In genomic region chr17:29219378-29220047, GRCh38 we compare ENCODE assay signal across 8 cellular contexts. TPM values are rescaled to one million over a fixed set of nuclear protein-coding genes. Genes with fewer than 3 reads are reported as not detected.
DNase-seq lines count a peak whose midpoint lies in the region; ATAC-seq, FAIRE-seq and TF ChIP-seq lines count a peak whose summit lies in the region.

No MANE protein-coding gene starts in this region.

- H3K36me3 ChIP-seq in IMR-90 (ENCODE audit: control insufficient read depth, insufficient read depth, low read length): no peaks in the 10 kb centered on the region

- no peak overlapping the region for H2AK9ac ChIP-seq in IMR-90 (replicated peaks; ENCODE audit: low read depth, low read length, poor library complexity)

- H4K20me1 ChIP-seq in IMR-90 (ENCODE audit: insufficient read depth, low read length): no peaks in the 10 kb centered on the region

- no peak overlapping the region for H2BK120ac ChIP-seq in IMR-90 (ENCODE audit: low read depth, low read length)

- H3K9me3 Mint-ChIP-seq in neural crest cell: no peaks in the 10 kb centered on the region
- H3K9me3 Mint-ChIP-seq in stimulated activated naive CD8-positive, alpha-beta T cell treated with anti-CD3 and anti-CD28 coated beads, Interleukin-15, amount 100 ng/mL, for 72 hours: no peaks in the 10 kb centered on the region

- no peak overlapping the region for H4K5ac ChIP-seq in IMR-90 (ENCODE audit: low read depth, low read length)

- peak; percentile 38 for FAIRE-seq in RCC 7860 (lab: Jason Lieb, UNC)

- no peaks in the 10 kb centered on the region; the same call in 1 of the 2 replicates for H3K4me1 ChIP-seq in IMR-90 (ENCODE audit: control insufficient read depth, insufficient read depth, low read length)

- no peak overlapping the region; the same call in 1 of the 2 replicates for H2BK20ac ChIP-seq in IMR-90 (ENCODE audit: low read depth, low read length)

- no peak overlapping the region for H3K4me3 Mint-ChIP-seq in neural crest cell
- no peak overlapping the region for H3K4me3 Mint-ChIP-seq in stimulated activated naive CD8-positive, alpha-beta T cell treated with anti-CD3 and anti-CD28 coated beads, Interleukin-15, amount 100 ng/mL, for 72 hours

- no peak overlapping the region for H3K27ac ChIP-seq in IMR-90 (ENCODE audit: insufficient read depth, low read length)

- TF ChIP-seq RAD21 in IMR-90 (IDR thresholded peaks at IDR 0.05; ENCODE audit: low read length): peak; percentile 76

- peaks cover 3% of the 10 kb centered on the region; the same call in 1 of the 2 replicates for H3K9me1 ChIP-seq in IMR-90 (ENCODE audit: insufficient read depth, low read length)

- no peaks in the 10 kb centered on the region for H3K27me3 Mint-ChIP-seq in neural crest cell (ENCODE audit: low read depth)
- no peaks in the 10 kb centered on the region for H3K27me3 Mint-ChIP-seq in stimulated activated naive CD8-positive, alpha-beta T cell treated with anti-CD3 and anti-CD28 coated beads, Interleukin-15, amount 100 ng/mL, for 72 hours

- DNase-seq in GF-D8 (lab: John Stamatoyannopoulos, UW) (peak; percentile 32), IMR-90 (peak; percentile 83), RCC 7860 (ENCODE audit: low spot score) (peak; percentile 60), fibroblast of mammary gland (ENCODE audit: low read depth) (peak; percentile 81), neural crest cell (ENCODE audit: low read depth, low spot score) (peak; percentile 87)
- DNase-seq in activated T-cell treated with anti-CD3 and anti-CD28 coated beads, Interleukin-2, amount 50 U/mL, for 48 hours: peak; percentile 79 to 81
- DNase-seq in stimulated activated naive CD8-positive, alpha-beta T cell treated with anti-CD3 and anti-CD28 coated beads, Interleukin-15, amount 100 ng/mL, for 72 hours: peak; percentile 64 to 68

- POLR2A ChIA-PET in IMR-90 (lab: Charles Lee; ENCODE audit: unreplicated experiment): interaction anchor here (0.5 kb wide), 1 partner anchor 38 kb away, joined by 3 read pairs; no protein-coding TSS in a partner anchor

- no peak overlapping the region for H3K23ac ChIP-seq in IMR-90 (ENCODE audit: low read depth, low read length)

- intact Hi-C loops in IMR-90 (cut with micrococcal nuclease): loop anchor here (1.0 kb wide), 4 partner anchors 39 to 95 kb away; partner anchors contain the start of gene MYO18A

- H3K4me1 Mint-ChIP-seq in neural crest cell: peaks cover 10% of the 10 kb centered on the region
- H3K4me1 Mint-ChIP-seq in stimulated activated naive CD8-positive, alpha-beta T cell treated with anti-CD3 and anti-CD28 coated beads, Interleukin-15, amount 100 ng/mL, for 72 hours: peaks cover 5% of the 10 kb centered on the region

- no peak overlapping the region for H3K4me3 ChIP-seq in IMR-90 (ENCODE audit: insufficient read depth, low read depth, low read length)
- no peak overlapping the region for H3K4me3 ChIP-seq in fibroblast of mammary gland (ENCODE audit: control insufficient read depth, low read depth, low read length)

- 0 out of 2 replicates have a peak overlapping the region, but pooled peaks have one; percentile 33 for H3K4me2 ChIP-seq in IMR-90 (ENCODE audit: low read depth, low read length)

- 2% methylated on average over 8 of the region's 14 CpGs; no CpG with 5 or more reads in 1 of the 2 experiments for WGBS in IMR-90 (ENCODE audit: extremely low coverage in 2 of 2, insufficient read length in 1 of 2), 2 experiments

- CTCF ChIA-PET in IMR-90 (lab: Yijun Ruan, JAX): interaction anchor here (0.6 to 4.2 kb wide), 18 partner anchors 10 to 248 kb away, joined by 3 to 56 read pairs (median 4); partner anchors contain the start of gene MYO18A

- H2BK5ac ChIP-seq in IMR-90 (ENCODE audit: low read depth, low read length, poor library complexity, severe bottlenecking): no peak overlapping the region

- H4K8ac ChIP-seq in IMR-90 (ENCODE audit: low read depth in 2 of 2, low read length in 2 of 2): peak overlapping the region in 1 of 2 experiments; percentile 42; a peak in 1 of 4 replicates

- H3K9ac ChIP-seq in IMR-90 (ENCODE audit: low read depth, low read length): no peak overlapping the region; the same call in 1 of the 2 replicates

- peak overlapping the region; percentile 80 for H2AFZ ChIP-seq in IMR-90 (replicated peaks; ENCODE audit: low read length, poor library complexity)

- no peak overlapping the region; the same call in 1 of the 2 replicates for H3K14ac ChIP-seq in IMR-90 (replicated peaks; ENCODE audit: low read depth, low read length)

- no peak overlapping the region; the same call in 1 of the 2 replicates for H3K4ac ChIP-seq in IMR-90 (ENCODE audit: low read depth, low read length)

- H3K18ac ChIP-seq in IMR-90 (ENCODE audit: low read depth, low read length): no peak overlapping the region

- no peaks in the 10 kb centered on the region for H3K9me3 ChIP-seq in IMR-90 (ENCODE audit: control insufficient read depth, insufficient read depth, low read length)

- no peak overlapping the region for H4K91ac ChIP-seq in IMR-90 (ENCODE audit: insufficient read depth, low read depth, low read length)

- no peak overlapping the region for H3K27ac Mint-ChIP-seq in neural crest cell (ENCODE audit: unreplicated experiment)
- H3K27ac Mint-ChIP-seq in stimulated activated naive CD8-positive, alpha-beta T cell treated with anti-CD3 and anti-CD28 coated beads, Interleukin-15, amount 100 ng/mL, for 72 hours: no peak overlapping the region

- no peak overlapping the region for H2AK5ac ChIP-seq in IMR-90 (ENCODE audit: low read depth, low read length)

- dilution Hi-C loops in IMR-90 (cut with HindIII; ENCODE audit: low sequenced_read_pairs, unreplicated experiment): no loop called here

- no TSS peak for BruUV-seq in IMR-90 (replicated peaks; lab: Mats Ljungman, UMichigan)

- ATAC-seq in IMR-90 (ENCODE audit: low read depth) (peak; percentile 98), HG02938 (IDR thresholded peaks at IDR 0.05; ENCODE audit: unreplicated experiment) (no peak)
- ATAC-seq in stimulated activated naive CD8-positive, alpha-beta T cell treated with anti-CD3 and anti-CD28 coated beads, Interleukin-15, amount 100 ng/mL, for 72 hours: peak; percentile 95

- H3K27me3 ChIP-seq in IMR-90 (ENCODE audit: control insufficient read depth, insufficient read depth, low read length): no peaks in the 10 kb centered on the region

- H3K36me3 Mint-ChIP-seq in neural crest cell (ENCODE audit: low read depth): no peaks in the 10 kb centered on the region

- H3K56ac ChIP-seq in IMR-90 (ENCODE audit: extremely low read depth, insufficient read depth, low read length): no peak overlapping the region

- TF ChIP-seq CTCF in IMR-90 (conservative IDR thresholded peaks at IDR 0.05; ENCODE audit: low read depth, low read length) (peak; percentile 98), fibroblast of mammary gland (conservative IDR thresholded peaks at IDR 0.05; ENCODE audit: control insufficient read depth, insufficient read depth, low read depth, low read length) (peak; percentile 93), neural crest cell (conservative IDR thresholded peaks at IDR 0.05) (peak; percentile 98)

- H2BK15ac ChIP-seq in IMR-90 (ENCODE audit: low read depth, low read length): no peak overlapping the region

- in situ Hi-C loops in IMR-90 (cut with MboI; ENCODE audit: low sequenced_read_pairs): loop anchor here (5.0 kb wide), 1 partner anchor 72 kb away; no protein-coding TSS in a partner anchor

- no peaks in the 10 kb centered on the region for H3K79me1 ChIP-seq in IMR-90 (ENCODE audit: low read depth in 1 of 2, low read length in 2 of 2)

- TF ChIP-seq POLR2A in IMR-90 (IDR thresholded peaks at IDR 0.05; ENCODE audit: low read depth, low read length): no peak

TF ChIP-seq in IMR-90, 13 proteins besides CTCF, POLR2A, EP300 and RAD21 (continues in another document):
- no peak for TF ChIP-seq CHD1 (IDR thresholded peaks at IDR 0.05; ENCODE audit: low read depth, low read length)
- TF ChIP-seq RFX5 (IDR thresholded peaks at IDR 0.05; ENCODE audit: low read depth, low read length): no peak
- no peak for TF ChIP-seq ELK1 (IDR thresholded peaks at IDR 0.05; ENCODE audit: borderline replicate concordance, low read depth, low read length)
- no peak for TF ChIP-seq CEBPB (IDR thresholded peaks at IDR 0.05; ENCODE audit: low read depth, low read length)
- no peak for TF ChIP-seq MAFK (IDR thresholded peaks at IDR 0.05; ENCODE audit: low read depth, low read length)
- TF ChIP-seq MAZ (IDR thresholded peaks at IDR 0.05; ENCODE audit: borderline replicate concordance, low read depth, low read length): peak; percentile 47; the same call in 1 of the 2 replicates
- no peak for TF ChIP-seq BHLHE40 (IDR thresholded peaks at IDR 0.05; ENCODE audit: low read depth, low read length)
- peak; percentile 92 for TF ChIP-seq SMC3 (IDR thresholded peaks at IDR 0.05; ENCODE audit: low read depth, low read length)
- no peak for TF ChIP-seq RCOR1 (IDR thresholded peaks at IDR 0.05; ENCODE audit: insufficient replicate concordance, low read length)
- TF ChIP-seq FOS (IDR thresholded peaks at IDR 0.05; ENCODE audit: low read depth, low read length): no peak
- TF ChIP-seq USF2 (IDR thresholded peaks at IDR 0.05; ENCODE audit: low read depth, low read length): no peak

RNA-seq across cellular contexts. Expression of gene CRYBA1, which starts 27.1 kb away (rescaled TPM):
- total RNA-seq in IMR-90 (2012; rRNA removed): not detected in 2 replicates
- not detected in 2 replicates for polyA plus RNA-seq in IMR-90 (2012; rRNA removed)
- polyA plus RNA-seq in IMR-90 (2012; cell fraction: cytosol; rRNA removed): 0.08 TPM in 1 of 2 replicates, not detected in the other
- not detected in 2 replicates for polyA plus RNA-seq in IMR-90 (2012; cell fraction: nucleus; rRNA removed; ENCODE audit: low replicate concordance)
- total RNA-seq in neural crest cell: 1.9 and 2.4 TPM in 2 replicates

RNA-seq across cellular contexts. Expression of gene MYO18A, which starts 39.3 kb away (rescaled TPM):
- 39.1 and 40.0 TPM in 2 replicates for total RNA-seq in IMR-90 (2012; rRNA removed)
- polyA plus RNA-seq in IMR-90 (2012; rRNA removed): 22.4 and 22.9 TPM in 2 replicates
- polyA plus RNA-seq in IMR-90 (2012; cell fraction: cytosol; rRNA removed): 12.8 and 19.0 TPM in 2 replicates
- 95.5 and 141 TPM in 2 replicates for polyA plus RNA-seq in IMR-90 (2012; cell fraction: nucleus; rRNA removed; ENCODE audit: low replicate concordance)
- 43.1 and 48.2 TPM in 2 replicates for total RNA-seq in neural crest cell

Comparison
In these comparisons a context has a peak if more than half of its experiments do, and no peak if none do; other contexts are left out.
1. DNase-seq: peak in every context shown above with its lines; median percentile 87 in neural crest cell; 83 in IMR-90; 81 in fibroblast of mammary gland; 80 in activated T-cell treated with anti-CD3 and anti-CD28 coated beads, Interleukin-2, amount 50 U/mL, for 48 hours; 66 in stimulated activated naive CD8-positive, alpha-beta T cell treated with anti-CD3 and anti-CD28 coated beads, Interleukin-15, amount 100 ng/mL, for 72 hours; 60 in RCC 7860; 32 in GF-D8.